Comparison of ENCODE assay signal across 2 cellular contexts in the genomic region with DNA sequence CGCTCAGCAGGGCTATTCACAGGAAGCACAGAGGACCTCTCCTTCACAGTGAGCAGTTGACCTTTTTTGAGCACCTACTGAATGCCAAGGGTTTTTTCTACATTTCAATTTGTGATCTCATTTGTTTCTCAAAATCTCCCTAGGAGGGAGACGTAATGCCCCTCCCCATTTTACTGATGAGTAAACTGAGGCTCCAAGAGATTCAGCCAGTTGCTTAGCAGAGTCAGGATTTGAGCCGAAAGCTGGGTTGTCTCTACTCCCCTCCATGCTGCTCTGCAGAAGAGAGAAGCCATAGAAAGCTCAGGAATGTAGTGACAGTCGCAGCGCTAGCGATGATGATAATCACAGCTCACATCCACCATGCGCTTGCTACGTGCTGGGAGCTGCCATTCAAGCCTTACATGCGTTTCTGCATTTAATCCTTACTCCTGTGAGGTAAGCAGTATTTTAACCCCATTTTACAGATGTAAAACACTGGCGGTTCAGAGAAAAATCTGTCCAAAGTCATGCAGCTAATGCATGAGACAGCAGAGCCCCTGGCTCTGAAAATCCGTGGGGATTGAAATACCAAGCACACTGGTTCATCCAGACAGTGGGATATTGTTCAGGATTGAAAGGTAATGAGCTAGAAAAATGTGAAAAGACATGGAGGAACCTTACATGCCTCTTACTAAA.
TF ChIP-seq lines count a peak whose summit lies in the region.

No MANE protein-coding gene starts in this region.

TF ChIP-seq in SK-N-SH, 30 proteins besides CTCF, POLR2A, EP300 and RAD21 (continued from another document):
- TF ChIP-seq, protein P1, sequence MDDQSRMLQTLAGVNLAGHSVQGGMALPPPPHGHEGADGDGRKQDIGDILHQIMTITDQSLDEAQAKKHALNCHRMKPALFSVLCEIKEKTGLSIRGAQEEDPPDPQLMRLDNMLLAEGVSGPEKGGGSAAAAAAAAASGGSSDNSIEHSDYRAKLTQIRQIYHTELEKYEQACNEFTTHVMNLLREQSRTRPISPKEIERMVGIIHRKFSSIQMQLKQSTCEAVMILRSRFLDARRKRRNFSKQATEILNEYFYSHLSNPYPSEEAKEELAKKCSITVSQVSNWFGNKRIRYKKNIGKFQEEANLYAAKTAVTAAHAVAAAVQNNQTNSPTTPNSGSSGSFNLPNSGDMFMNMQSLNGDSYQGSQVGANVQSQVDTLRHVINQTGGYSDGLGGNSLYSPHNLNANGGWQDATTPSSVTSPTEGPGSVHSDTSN (IDR thresholded peaks at IDR 0.05), result no peak
- no peak for TF ChIP-seq RCOR1 (IDR thresholded peaks at IDR 0.05; ENCODE audit: low read length)
- TF ChIP-seq FOXJ3 (CRISPR knock-in tag; IDR thresholded peaks at IDR 0.05), result no peak
- TF ChIP-seq, protein P2, sequence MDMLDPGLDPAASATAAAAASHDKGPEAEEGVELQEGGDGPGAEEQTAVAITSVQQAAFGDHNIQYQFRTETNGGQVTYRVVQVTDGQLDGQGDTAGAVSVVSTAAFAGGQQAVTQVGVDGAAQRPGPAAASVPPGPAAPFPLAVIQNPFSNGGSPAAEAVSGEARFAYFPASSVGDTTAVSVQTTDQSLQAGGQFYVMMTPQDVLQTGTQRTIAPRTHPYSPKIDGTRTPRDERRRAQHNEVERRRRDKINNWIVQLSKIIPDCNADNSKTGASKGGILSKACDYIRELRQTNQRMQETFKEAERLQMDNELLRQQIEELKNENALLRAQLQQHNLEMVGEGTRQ (IDR thresholded peaks at IDR 0.05; ENCODE audit: borderline replicate concordance, low read depth, low read length), result no peak
- no peak for TF ChIP-seq RXRA (IDR thresholded peaks at IDR 0.05; ENCODE audit: borderline replicate concordance, low read depth)
- TF ChIP-seq, protein P3, sequence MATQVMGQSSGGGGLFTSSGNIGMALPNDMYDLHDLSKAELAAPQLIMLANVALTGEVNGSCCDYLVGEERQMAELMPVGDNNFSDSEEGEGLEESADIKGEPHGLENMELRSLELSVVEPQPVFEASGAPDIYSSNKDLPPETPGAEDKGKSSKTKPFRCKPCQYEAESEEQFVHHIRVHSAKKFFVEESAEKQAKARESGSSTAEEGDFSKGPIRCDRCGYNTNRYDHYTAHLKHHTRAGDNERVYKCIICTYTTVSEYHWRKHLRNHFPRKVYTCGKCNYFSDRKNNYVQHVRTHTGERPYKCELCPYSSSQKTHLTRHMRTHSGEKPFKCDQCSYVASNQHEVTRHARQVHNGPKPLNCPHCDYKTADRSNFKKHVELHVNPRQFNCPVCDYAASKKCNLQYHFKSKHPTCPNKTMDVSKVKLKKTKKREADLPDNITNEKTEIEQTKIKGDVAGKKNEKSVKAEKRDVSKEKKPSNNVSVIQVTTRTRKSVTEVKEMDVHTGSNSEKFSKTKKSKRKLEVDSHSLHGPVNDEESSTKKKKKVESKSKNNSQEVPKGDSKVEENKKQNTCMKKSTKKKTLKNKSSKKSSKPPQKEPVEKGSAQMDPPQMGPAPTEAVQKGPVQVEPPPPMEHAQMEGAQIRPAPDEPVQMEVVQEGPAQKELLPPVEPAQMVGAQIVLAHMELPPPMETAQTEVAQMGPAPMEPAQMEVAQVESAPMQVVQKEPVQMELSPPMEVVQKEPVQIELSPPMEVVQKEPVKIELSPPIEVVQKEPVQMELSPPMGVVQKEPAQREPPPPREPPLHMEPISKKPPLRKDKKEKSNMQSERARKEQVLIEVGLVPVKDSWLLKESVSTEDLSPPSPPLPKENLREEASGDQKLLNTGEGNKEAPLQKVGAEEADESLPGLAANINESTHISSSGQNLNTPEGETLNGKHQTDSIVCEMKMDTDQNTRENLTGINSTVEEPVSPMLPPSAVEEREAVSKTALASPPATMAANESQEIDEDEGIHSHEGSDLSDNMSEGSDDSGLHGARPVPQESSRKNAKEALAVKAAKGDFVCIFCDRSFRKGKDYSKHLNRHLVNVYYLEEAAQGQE (IDR thresholded peaks at IDR 0.05; ENCODE audit: low read depth, low read length), result no peak
- no peak for TF ChIP-seq NRF1 (IDR thresholded peaks at IDR 0.05; ENCODE audit: low read depth, low read length)
- no peak for TF ChIP-seq CHD2 (IDR thresholded peaks at IDR 0.05; ENCODE audit: low read length, partially characterized antibody)
- no peak for TF ChIP-seq NFIC (IDR thresholded peaks at IDR 0.05; ENCODE audit: borderline replicate concordance)
- TF ChIP-seq RFX5 (IDR thresholded peaks at IDR 0.05; ENCODE audit: low read length), result no peak
- no peak for TF ChIP-seq POLR2AphosphoS5 (IDR thresholded peaks at IDR 0.05; ENCODE audit: low read depth, low read length)
- TF ChIP-seq, protein P4, sequence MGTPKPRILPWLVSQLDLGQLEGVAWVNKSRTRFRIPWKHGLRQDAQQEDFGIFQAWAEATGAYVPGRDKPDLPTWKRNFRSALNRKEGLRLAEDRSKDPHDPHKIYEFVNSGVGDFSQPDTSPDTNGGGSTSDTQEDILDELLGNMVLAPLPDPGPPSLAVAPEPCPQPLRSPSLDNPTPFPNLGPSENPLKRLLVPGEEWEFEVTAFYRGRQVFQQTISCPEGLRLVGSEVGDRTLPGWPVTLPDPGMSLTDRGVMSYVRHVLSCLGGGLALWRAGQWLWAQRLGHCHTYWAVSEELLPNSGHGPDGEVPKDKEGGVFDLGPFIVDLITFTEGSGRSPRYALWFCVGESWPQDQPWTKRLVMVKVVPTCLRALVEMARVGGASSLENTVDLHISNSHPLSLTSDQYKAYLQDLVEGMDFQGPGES (IDR thresholded peaks at IDR 0.05; ENCODE audit: low read depth, low read length), result no peak
- TF ChIP-seq TAF1 (IDR thresholded peaks at IDR 0.05; ENCODE audit: borderline replicate concordance, low read depth, low read length), result no peak
- TF ChIP-seq YY1 (IDR thresholded peaks at IDR 0.05; ENCODE audit: low read depth), result no peak
- TF ChIP-seq GATA2 (CRISPR knock-in tag; IDR thresholded peaks at IDR 0.05), result no peak

TF ChIP-seq in SK-N-SH treated with all-trans-retinoic acid at 6 μM for 48 hours, 23 proteins besides CTCF, POLR2A, EP300 and RAD21 (continued from another document):
- TF ChIP-seq TCF4 (CRISPR knock-in tag; IDR thresholded peaks at IDR 0.05; ENCODE audit: borderline replicate concordance), result no peak
- TF ChIP-seq, protein P5, sequence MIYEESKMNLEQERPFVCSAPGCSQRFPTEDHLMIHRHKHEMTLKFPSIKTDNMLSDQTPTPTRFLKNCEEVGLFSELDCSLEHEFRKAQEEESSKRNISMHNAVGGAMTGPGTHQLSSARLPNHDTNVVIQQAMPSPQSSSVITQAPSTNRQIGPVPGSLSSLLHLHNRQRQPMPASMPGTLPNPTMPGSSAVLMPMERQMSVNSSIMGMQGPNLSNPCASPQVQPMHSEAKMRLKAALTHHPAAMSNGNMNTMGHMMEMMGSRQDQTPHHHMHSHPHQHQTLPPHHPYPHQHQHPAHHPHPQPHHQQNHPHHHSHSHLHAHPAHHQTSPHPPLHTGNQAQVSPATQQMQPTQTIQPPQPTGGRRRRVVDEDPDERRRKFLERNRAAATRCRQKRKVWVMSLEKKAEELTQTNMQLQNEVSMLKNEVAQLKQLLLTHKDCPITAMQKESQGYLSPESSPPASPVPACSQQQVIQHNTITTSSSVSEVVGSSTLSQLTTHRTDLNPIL (CRISPR knock-in tag; IDR thresholded peaks at IDR 0.05; ENCODE audit: low read depth), result no peak
- TF ChIP-seq, protein P6, sequence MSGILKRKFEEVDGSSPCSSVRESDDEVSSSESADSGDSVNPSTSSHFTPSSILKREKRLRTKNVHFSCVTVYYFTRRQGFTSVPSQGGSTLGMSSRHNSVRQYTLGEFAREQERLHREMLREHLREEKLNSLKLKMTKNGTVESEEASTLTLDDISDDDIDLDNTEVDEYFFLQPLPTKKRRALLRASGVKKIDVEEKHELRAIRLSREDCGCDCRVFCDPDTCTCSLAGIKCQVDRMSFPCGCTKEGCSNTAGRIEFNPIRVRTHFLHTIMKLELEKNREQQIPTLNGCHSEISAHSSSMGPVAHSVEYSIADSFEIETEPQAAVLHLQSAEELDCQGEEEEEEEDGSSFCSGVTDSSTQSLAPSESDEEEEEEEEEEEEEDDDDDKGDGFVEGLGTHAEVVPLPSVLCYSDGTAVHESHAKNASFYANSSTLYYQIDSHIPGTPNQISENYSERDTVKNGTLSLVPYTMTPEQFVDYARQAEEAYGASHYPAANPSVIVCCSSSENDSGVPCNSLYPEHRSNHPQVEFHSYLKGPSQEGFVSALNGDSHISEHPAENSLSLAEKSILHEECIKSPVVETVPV (CRISPR knock-in tag; IDR thresholded peaks at IDR 0.05), result no peak
- no peak for TF ChIP-seq RARB (CRISPR knock-in tag; IDR thresholded peaks at IDR 0.05)
- no peak for TF ChIP-seq ZC3H10 (CRISPR knock-in tag; IDR thresholded peaks at IDR 0.05)
- TF ChIP-seq ZNF565 (CRISPR knock-in tag; conservative IDR thresholded peaks at IDR 0.05; ENCODE audit: low read depth), result no peak
- no peak for TF ChIP-seq ZFP30 (CRISPR knock-in tag; IDR thresholded peaks at IDR 0.05)
- TF ChIP-seq OSR1 (CRISPR knock-in tag; IDR thresholded peaks at IDR 0.05), result no peak
- TF ChIP-seq, protein P7, sequence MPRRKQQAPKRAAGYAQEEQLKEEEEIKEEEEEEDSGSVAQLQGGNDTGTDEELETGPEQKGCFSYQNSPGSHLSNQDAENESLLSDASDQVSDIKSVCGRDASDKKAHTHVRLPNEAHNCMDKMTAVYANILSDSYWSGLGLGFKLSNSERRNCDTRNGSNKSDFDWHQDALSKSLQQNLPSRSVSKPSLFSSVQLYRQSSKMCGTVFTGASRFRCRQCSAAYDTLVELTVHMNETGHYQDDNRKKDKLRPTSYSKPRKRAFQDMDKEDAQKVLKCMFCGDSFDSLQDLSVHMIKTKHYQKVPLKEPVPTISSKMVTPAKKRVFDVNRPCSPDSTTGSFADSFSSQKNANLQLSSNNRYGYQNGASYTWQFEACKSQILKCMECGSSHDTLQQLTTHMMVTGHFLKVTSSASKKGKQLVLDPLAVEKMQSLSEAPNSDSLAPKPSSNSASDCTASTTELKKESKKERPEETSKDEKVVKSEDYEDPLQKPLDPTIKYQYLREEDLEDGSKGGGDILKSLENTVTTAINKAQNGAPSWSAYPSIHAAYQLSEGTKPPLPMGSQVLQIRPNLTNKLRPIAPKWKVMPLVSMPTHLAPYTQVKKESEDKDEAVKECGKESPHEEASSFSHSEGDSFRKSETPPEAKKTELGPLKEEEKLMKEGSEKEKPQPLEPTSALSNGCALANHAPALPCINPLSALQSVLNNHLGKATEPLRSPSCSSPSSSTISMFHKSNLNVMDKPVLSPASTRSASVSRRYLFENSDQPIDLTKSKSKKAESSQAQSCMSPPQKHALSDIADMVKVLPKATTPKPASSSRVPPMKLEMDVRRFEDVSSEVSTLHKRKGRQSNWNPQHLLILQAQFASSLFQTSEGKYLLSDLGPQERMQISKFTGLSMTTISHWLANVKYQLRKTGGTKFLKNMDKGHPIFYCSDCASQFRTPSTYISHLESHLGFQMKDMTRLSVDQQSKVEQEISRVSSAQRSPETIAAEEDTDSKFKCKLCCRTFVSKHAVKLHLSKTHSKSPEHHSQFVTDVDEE (CRISPR knock-in tag; IDR thresholded peaks at IDR 0.05), result no peak
- no peak for TF ChIP-seq ZFP3 (CRISPR knock-in tag; IDR thresholded peaks at IDR 0.05)
